ENCODE assay signal across 8 cellular contexts in the genomic region with DNA sequence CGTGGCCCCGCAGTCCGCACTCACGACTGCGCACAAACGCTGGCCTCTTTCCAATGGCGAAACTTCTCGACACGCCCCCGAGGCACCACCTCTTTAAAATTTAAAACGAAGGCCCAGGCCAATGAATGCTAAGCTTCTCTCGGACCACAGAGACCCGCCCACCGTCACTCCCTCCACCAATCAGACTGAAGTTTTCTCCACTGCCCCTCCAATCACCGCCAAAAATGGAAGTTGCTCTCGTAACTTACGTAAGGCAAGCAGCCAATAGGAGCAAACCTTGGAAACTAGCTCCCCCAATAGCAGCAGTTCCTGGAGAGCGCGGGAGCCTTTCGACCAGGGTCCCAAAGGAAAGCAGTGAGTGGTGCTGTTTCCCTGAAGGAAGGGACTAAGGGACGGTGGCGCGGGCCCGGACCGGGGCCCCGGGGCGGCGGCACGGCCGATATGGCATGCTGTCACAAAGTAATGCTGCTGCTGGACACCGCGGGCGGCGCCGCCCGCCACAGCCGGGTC. TPM values are rescaled to one million over a fixed set of nuclear protein-coding genes. Genes with fewer than 3 reads are reported as not detected.
A peak's percentile ranks its signal among the peaks of the same experiment; 100 is the strongest.
DNase-seq lines count a peak whose midpoint lies in the region; ATAC-seq, FAIRE-seq and TF ChIP-seq lines count a peak whose summit lies in the region.

A gene with protein sequence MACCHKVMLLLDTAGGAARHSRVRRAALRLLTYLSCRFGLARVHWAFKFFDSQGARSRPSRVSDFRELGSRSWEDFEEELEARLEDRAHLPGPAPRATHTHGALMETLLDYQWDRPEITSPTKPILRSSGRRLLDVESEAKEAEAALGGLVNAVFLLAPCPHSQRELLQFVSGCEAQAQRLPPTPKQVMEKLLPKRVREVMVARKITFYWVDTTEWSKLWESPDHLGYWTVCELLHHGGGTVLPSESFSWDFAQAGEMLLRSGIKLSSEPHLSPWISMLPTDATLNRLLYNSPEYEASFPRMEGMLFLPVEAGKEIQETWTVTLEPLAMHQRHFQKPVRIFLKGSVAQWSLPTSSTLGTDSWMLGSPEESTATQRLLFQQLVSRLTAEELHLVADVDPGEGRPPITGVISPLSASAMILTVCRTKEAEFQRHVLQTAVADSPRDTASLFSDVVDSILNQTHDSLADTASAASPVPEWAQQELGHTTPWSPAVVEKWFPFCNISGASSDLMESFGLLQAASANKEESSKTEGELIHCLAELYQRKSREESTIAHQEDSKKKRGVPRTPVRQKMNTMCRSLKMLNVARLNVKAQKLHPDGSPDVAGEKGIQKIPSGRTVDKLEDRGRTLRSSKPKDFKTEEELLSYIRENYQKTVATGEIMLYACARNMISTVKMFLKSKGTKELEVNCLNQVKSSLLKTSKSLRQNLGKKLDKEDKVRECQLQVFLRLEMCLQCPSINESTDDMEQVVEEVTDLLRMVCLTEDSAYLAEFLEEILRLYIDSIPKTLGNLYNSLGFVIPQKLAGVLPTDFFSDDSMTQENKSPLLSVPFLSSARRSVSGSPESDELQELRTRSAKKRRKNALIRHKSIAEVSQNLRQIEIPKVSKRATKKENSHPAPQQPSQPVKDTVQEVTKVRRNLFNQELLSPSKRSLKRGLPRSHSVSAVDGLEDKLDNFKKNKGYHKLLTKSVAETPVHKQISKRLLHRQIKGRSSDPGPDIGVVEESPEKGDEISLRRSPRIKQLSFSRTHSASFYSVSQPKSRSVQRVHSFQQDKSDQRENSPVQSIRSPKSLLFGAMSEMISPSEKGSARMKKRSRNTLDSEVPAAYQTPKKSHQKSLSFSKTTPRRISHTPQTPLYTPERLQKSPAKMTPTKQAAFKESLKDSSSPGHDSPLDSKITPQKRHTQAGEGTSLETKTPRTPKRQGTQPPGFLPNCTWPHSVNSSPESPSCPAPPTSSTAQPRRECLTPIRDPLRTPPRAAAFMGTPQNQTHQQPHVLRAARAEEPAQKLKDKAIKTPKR (N-terminal part only) (plus strand): TSS at position 324 of the 510 bp plus-strand sequence. CDS start 118 bp downstream, at position 442.

- BruUV-seq in Calu3 (replicated peaks; lab: Mats Ljungman, UMichigan): no TSS peak

- H3K27ac ChIP-seq in HUES48 (ENCODE audit: low read depth, low read length) (peak within 1 kb of the TSS; percentile 86), mesodermal cell (ENCODE audit: low read depth, low read length, severe bottlenecking) (peak within 1 kb of the TSS; percentile 16)

- CTCF ChIA-PET in Calu3 (lab: Charles Lee): interaction anchor here (0.6 to 1.3 kb wide), 13 partner anchors 9 to 332 kb away, joined by 3 to 9 read pairs (median 3); partner anchors contain the start of genes FANCI and POLG

- no peaks in the 10 kb centered on the region for H3K9me3 Mint-ChIP-seq in Calu3 (ENCODE audit: low read depth, unreplicated experiment)

- FAIRE-seq in endometrium (lab: Jason Lieb, UNC): peak; percentile 99

- H3K4me3 ChIP-seq in HUES48 (ENCODE audit: low read depth, low read length) (peak within 1 kb of the TSS; percentile 92), NT2/D1 (ENCODE audit: insufficient read length, low read depth) (peak within 1 kb of the TSS; percentile 98), mesodermal cell (ENCODE audit: extremely low read depth, insufficient read depth, low read length, poor library complexity, severe bottlenecking) (peak within 1 kb of the TSS; percentile 84)

- intact Hi-C loops in Calu3 (cut with micrococcal nuclease; ENCODE audit: unreplicated experiment): loop anchor here (5.0 kb wide), 1 partner anchor 78 kb away; the partner anchor contains the start of gene RHCG

- H3K27me3 Mint-ChIP-seq in Calu3 (ENCODE audit: unreplicated experiment): no peaks in the 10 kb centered on the region

- peak within 1 kb of the TSS; percentile 91 for H3K27ac Mint-ChIP-seq in Calu3 (ENCODE audit: unreplicated experiment)

- ATAC-seq in GM21423 (IDR thresholded peaks at IDR 0.05; ENCODE audit: unreplicated experiment): peak; percentile 92

- WGBS in mesodermal cell (ENCODE audit: insufficient coverage in 2 of 2), 2 experiments: 0% methylated on average over 34 to 35 of the region's 37 CpGs

- H3K27me3 ChIP-seq in HUES48 (ENCODE audit: control insufficient read depth, insufficient read depth, low read length): no peaks in the 10 kb centered on the region
- H3K27me3 ChIP-seq in NT2/D1 (ENCODE audit: insufficient read depth, insufficient read length): no peaks in the 10 kb centered on the region

- H3K4me3 Mint-ChIP-seq in Calu3 (ENCODE audit: low read depth, unreplicated experiment): peak within 1 kb of the TSS; percentile 70

- H3K4me1 ChIP-seq in HUES48 (ENCODE audit: control insufficient read depth, insufficient read depth, low read length) (peaks cover 9% of the 10 kb centered on the region; the same call in 1 of the 2 replicates), NT2/D1 (ENCODE audit: insufficient read depth, insufficient read length) (no peaks in the 10 kb centered on the region), mesodermal cell (ENCODE audit: control insufficient read depth, insufficient read depth, low read length, poor library complexity, severe bottlenecking) (peaks cover 14% of the 10 kb centered on the region)

- H3K36me3 ChIP-seq in HUES48 (ENCODE audit: control insufficient read depth, insufficient read depth, low read length) (peaks cover 21% of the 10 kb centered on the region), NT2/D1 (ENCODE audit: insufficient read depth, insufficient read length, low read length) (peaks cover 31% of the 10 kb centered on the region), mesodermal cell (ENCODE audit: control insufficient read depth, insufficient read depth, low read length) (peaks cover 20% of the 10 kb centered on the region)

- peaks cover 19% of the 10 kb centered on the region for H3K4me1 Mint-ChIP-seq in Calu3 (ENCODE audit: low read depth, unreplicated experiment)

- no peak for TF ChIP-seq CTCF in Calu3 (IDR thresholded peaks at IDR 0.05; ENCODE audit: unreplicated experiment)

- peak within 1 kb of the TSS; percentile 68 for H3K9ac ChIP-seq in HUES48 (ENCODE audit: low read depth, low read length)
- H3K9ac ChIP-seq in NT2/D1 (ENCODE audit: insufficient read length, low read depth): peak within 1 kb of the TSS; percentile 98

- H3K9me3 ChIP-seq in HUES48 (ENCODE audit: control insufficient read depth, insufficient read depth, low read length): no peaks in the 10 kb centered on the region
- H3K9me3 ChIP-seq in NT2/D1 (ENCODE audit: insufficient read depth, low read length): no peaks in the 10 kb centered on the region
- no peaks in the 10 kb centered on the region for H3K9me3 ChIP-seq in mesodermal cell (ENCODE audit: control insufficient read depth, low read length)

- DNase-seq in Calu3 (peak; percentile 98), NT2/D1 (ENCODE audit: low read depth, low spot score) (peak; percentile 99)
- DNase-seq in activated CD8-positive, alpha-beta memory T cell treated with anti-CD3 and anti-CD28 coated beads for 48 hours (ENCODE audit: low read depth in 2 of 3, low spot score in 2 of 3): peak; percentile 66 to 84 (median 81)
- peak; percentile 66 for DNase-seq in stimulated activated CD8-positive, alpha-beta memory T cell treated with anti-CD3 and anti-CD28 coated beads, Interleukin-15, amount 100 ng/mL, for 24 hours (ENCODE audit: low read depth)

- H3K36me3 Mint-ChIP-seq in Calu3 (ENCODE audit: insufficient read depth, unreplicated experiment): peaks cover 37% of the 10 kb centered on the region

RNA-seq across cellular contexts. Expression of the gene that starts here (rescaled TPM):
- total RNA-seq in Calu3 (2022): 41.7 and 45.2 TPM in 2 replicates
- 10.9 TPM for polyA plus RNA-seq in mesodermal cell (2013, experiment 1 of 2)
- 9.3 TPM for polyA plus RNA-seq in mesodermal cell (2013, experiment 2 of 2)

Comparison
In these comparisons a context has a peak if more than half of its experiments do, and no peak if none do; other contexts are left out.
1. Peak in every context shown above with its lines: DNase-seq, ATAC-seq, H3K4me3 ChIP-seq and H3K27ac ChIP-seq.